ENCODE assay signal across 3 cellular contexts in genomic region chr11:48879256-48879655, GRCh38.
"Had no signal": no experiment of that assay in that cellular context is flagged by ENCODE, and none has a peak within 500 bp of the region (broad histone marks: within the 10 kb centered on the region; RNA-seq: fewer than 3 reads in every experiment).

No MANE protein-coding gene starts in this region.

- H3K4me3 ChIP-seq: GM12878 had no signal

- ATAC-seq: GM12878 had no signal

- DNase-seq: GDM1, GF-D8 had no signal
